18 cellular contexts compared by ENCODE assay signal in the genomic region with DNA sequence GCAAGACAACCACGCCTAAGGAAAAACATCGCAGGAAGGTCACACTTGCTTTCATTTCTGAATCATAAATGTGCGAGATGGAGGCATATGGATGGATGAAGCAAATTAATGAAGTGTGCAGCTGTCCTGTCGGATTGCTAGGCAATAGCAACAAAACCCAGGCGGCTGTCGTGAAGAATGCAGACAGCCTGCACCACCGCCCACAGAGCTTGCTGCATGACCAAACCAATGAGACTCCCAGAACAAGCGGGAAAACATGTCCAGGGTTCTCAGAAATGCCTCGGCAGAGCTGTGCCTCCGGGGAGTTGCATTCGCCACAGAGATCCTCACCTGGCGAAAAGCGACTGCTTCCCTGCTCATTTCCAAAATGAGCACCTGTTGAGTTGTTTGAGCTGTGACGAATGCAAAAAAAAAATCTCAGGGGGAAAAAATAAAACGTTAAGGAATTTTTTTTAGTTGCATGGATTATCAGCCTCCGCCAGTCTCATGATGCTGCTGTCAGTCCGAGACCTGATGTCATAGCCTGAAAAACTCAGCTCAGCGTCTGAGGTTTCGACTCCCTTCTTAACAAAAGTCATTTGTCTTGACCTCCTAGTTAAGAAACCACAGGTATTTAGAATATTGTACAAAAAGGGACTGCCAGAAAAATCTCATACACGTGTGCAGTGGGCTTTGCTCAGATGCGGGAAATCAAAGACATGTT.
DNase-seq lines count a peak whose midpoint lies in the region; ATAC-seq lines count a peak whose summit lies in the region.
"Had no signal": no experiment of that assay in that cellular context is flagged by ENCODE, and none has a peak within 500 bp of the region (broad histone marks: within the 10 kb centered on the region; RNA-seq: fewer than 3 reads in every experiment).

No MANE protein-coding gene starts in this region.

- H3K36me3 ChIP-seq in SJCRH30: no peaks in the 10 kb centered on the region
- H3K36me3 ChIP-seq: ascending aorta, HAP-1, neural progenitor cell, Peyer's patch had no signal

- H3K27ac ChIP-seq in SJCRH30: peak overlapping the region; percentile 98
- H3K27ac ChIP-seq: ascending aorta, neural progenitor cell, Peyer's patch had no signal

- peaks cover 29% of the 10 kb centered on the region for H3K4me1 ChIP-seq in SJCRH30
- H3K4me1 ChIP-seq: ascending aorta, HAP-1, neural progenitor cell, Peyer's patch had no signal

- H3K27me3 ChIP-seq in SJCRH30: no peaks in the 10 kb centered on the region
- H3K27me3 ChIP-seq: ascending aorta, neural progenitor cell, Peyer's patch had no signal

- peaks cover 3% of the 10 kb centered on the region; the same call in 1 of the 2 replicates for H3K9me3 ChIP-seq in SJCRH30 (replicated peaks)
- H3K9me3 ChIP-seq: ascending aorta, HAP-1, Peyer's patch had no signal

- DNase-seq in Daoy (ENCODE audit: low read depth): peak; percentile 23
- DNase-seq in SJCRH30: peak; percentile 97 to 98
- peak; percentile 71 for DNase-seq in islet precursor cell
- peak; percentile 49 for DNase-seq in skeletal muscle cell (ENCODE audit: low read depth)
- DNase-seq in stimulated activated CD4-positive, alpha-beta T cell treated with anti-CD3 and anti-CD28 coated beads, Interleukin-2, amount 100 ng/mL, for 24 hours: no peak
- DNase-seq in NCI-H146 treated with DMSO at 0.1 percent for 48 hours (lab: John Stamatoyannopoulos, UW; ENCODE audit: unreplicated experiment): no peak
- DNase-seq: activated CD4-positive, alpha-beta T cell treated with anti-CD3 and anti-CD28 coated beads, Interleukin-2, amount 50 U/mL, for 48 hours; activated naive CD4-positive, alpha-beta T cell treated with anti-CD3 and anti-CD28 coated beads for 36 hours; activated T-cell treated with anti-CD3 and anti-CD28 coated beads, Interleukin-2, amount 50 U/mL, for 1 hour; KG1; NCI-H1092 treated with DMSO at 0.1 percent for 48 hours; Peyer's patch; stimulated activated CD4-positive, alpha-beta T cell treated with anti-CD3 and anti-CD28 coated beads, Interleukin-4, amount 100 ng/mL, for 1 hour had no signal

- H3K4me3 ChIP-seq in SJCRH30 (peak overlapping the region; percentile 32), skeletal muscle cell (ENCODE audit: low read depth, low read length) (no peak overlapping the region)
- H3K4me3 ChIP-seq: ascending aorta, HAP-1, neural progenitor cell, Peyer's patch had no signal

- ATAC-seq in GM18502 (IDR thresholded peaks at IDR 0.05; ENCODE audit: poor library complexity, unreplicated experiment): no peak
- no peak for ATAC-seq in HG03045 (IDR thresholded peaks at IDR 0.05; ENCODE audit: unreplicated experiment)

Comparison
In these comparisons a context has a peak if more than half of its experiments do, and no peak if none do; other contexts are left out.
1. DNase-seq: peak in Daoy (single experiment), SJCRH30 (2 of 2), islet precursor cell (single experiment) and skeletal muscle cell (single experiment); none in stimulated activated CD4-positive, alpha-beta T cell treated with anti-CD3 and anti-CD28 coated beads, Interleukin-2, amount 100 ng/mL, for 24 hours (0 of 2) and NCI-H146 treated with DMSO at 0.1 percent for 48 hours (single experiment).